Comparison of ENCODE assay signal across 8 cellular contexts in genomic region chr15:89090791-89091666, GRCh38. TPM values are rescaled to one million over a fixed set of nuclear protein-coding genes. Genes with fewer than 3 reads are reported as not detected.
DNase-seq lines count a peak whose midpoint lies in the region; ATAC-seq and TF ChIP-seq lines count a peak whose summit lies in the region.

No MANE protein-coding gene starts in this region.

- peaks cover 7% of the 10 kb centered on the region for H3F3A ChIP-seq in smooth muscle cell (ENCODE audit: low read depth)

- H3K4me1 ChIP-seq in hepatocyte (ENCODE audit: insufficient read depth) (peaks cover 29% of the 10 kb centered on the region), smooth muscle cell (ENCODE audit: low read depth) (peaks cover 12% of the 10 kb centered on the region)

- WGBS in hepatocyte (ENCODE audit: low lambda C conversion rate, missing lambda C conversion rate), result 65% methylated on average over 12 of the region's 12 CpGs
- WGBS in smooth muscle cell (ENCODE audit: low lambda C conversion rate), result 45% methylated on average over 12 of the region's 12 CpGs

- ATAC-seq in GM21786 (IDR thresholded peaks at IDR 0.05; ENCODE audit: unreplicated experiment), result peak; percentile 28
- ATAC-seq in HG02763 (IDR thresholded peaks at IDR 0.05; ENCODE audit: unreplicated experiment), result no peak

- H3K27ac ChIP-seq in RWPE1 (no peak overlapping the region; the same call in 1 of the 2 replicates), angular gyrus (ENCODE audit: low read depth, low read length) (peak overlapping the region; percentile 87), hepatocyte (peak overlapping the region; percentile 50), smooth muscle cell (ENCODE audit: low read depth) (peak overlapping the region; percentile 58)

- DNase-seq in Ammon's horn (ENCODE audit: low spot score), result peak; percentile 87
- peak; percentile 66 for DNase-seq in RWPE1 (ENCODE audit: low spot score)
- DNase-seq in hepatocyte (ENCODE audit: low spot score), result no peak
- DNase-seq in smooth muscle cell (lab: John Stamatoyannopoulos, UW; ENCODE audit: unreplicated experiment), result no peak
- DNase-seq in DMS79 (lab: John Stamatoyannopoulos, UW), result no peak

- H3K9me2 ChIP-seq in hepatocyte (replicated peaks; ENCODE audit: insufficient read depth), result no peaks in the 10 kb centered on the region

- no peak for TF ChIP-seq CTCF in RWPE1 (conservative IDR thresholded peaks at IDR 0.05; ENCODE audit: low read depth)
- TF ChIP-seq CTCF in hepatocyte (IDR thresholded peaks at IDR 0.05; ENCODE audit: poor library complexity), result no peak
- no peak for TF ChIP-seq CTCF in smooth muscle cell (IDR thresholded peaks at IDR 0.05; ENCODE audit: borderline replicate concordance, insufficient read depth, poor library complexity, severe bottlenecking)

- H3K27me3 ChIP-seq in hepatocyte, result no peaks in the 10 kb centered on the region
- no peaks in the 10 kb centered on the region for H3K27me3 ChIP-seq in smooth muscle cell (ENCODE audit: low read depth)

- H3K79me2 ChIP-seq in hepatocyte (peaks cover 65% of the 10 kb centered on the region), smooth muscle cell (ENCODE audit: low read depth) (peaks cover 40% of the 10 kb centered on the region)

- H3K4me2 ChIP-seq in hepatocyte (peak overlapping the region; percentile 82), smooth muscle cell (peak overlapping the region; percentile 76)

- CTCF ChIA-PET in RWPE1 (lab: Yijun Ruan, JAX), result interaction anchor here (0.5 to 2.2 kb wide), 5 partner anchors 33 to 87 kb away, joined by 3 to 7 read pairs (median 5); no protein-coding TSS in a partner anchor

- no peak overlapping the region for H3K4me3 ChIP-seq in hepatocyte
- H3K4me3 ChIP-seq in smooth muscle cell, result peak overlapping the region; percentile 26

- peak overlapping the region; percentile 23 for H3K9ac ChIP-seq in smooth muscle cell (ENCODE audit: low read depth)

- H2AFZ ChIP-seq in hepatocyte (no peak overlapping the region), smooth muscle cell (ENCODE audit: low read depth) (peak overlapping the region; percentile 24)

- H3K36me3 ChIP-seq in hepatocyte (replicated peaks; ENCODE audit: insufficient read depth, low read depth) (no peaks in the 10 kb centered on the region), smooth muscle cell (ENCODE audit: low read depth) (no peaks in the 10 kb centered on the region)

- H3K9me3 ChIP-seq in hepatocyte (ENCODE audit: low read depth) (no peaks in the 10 kb centered on the region), smooth muscle cell (replicated peaks; ENCODE audit: low read depth) (no peaks in the 10 kb centered on the region)

- no peaks in the 10 kb centered on the region for H4K20me1 ChIP-seq in hepatocyte (ENCODE audit: insufficient read depth, poor library complexity, severe bottlenecking)
- no peaks in the 10 kb centered on the region for H4K20me1 ChIP-seq in smooth muscle cell (ENCODE audit: low read depth)

- POLR2A ChIA-PET in RWPE1 (lab: Yijun Ruan, JAX; ENCODE audit: low non-redundant PET), result no interaction called here

RNA-seq across cellular contexts. Expression of gene ABHD2, which starts 2.8 kb away (rescaled TPM):
- 51.1 and 59.7 TPM in 2 replicates for total RNA-seq in hepatocyte
- polyA plus RNA-seq in hepatocyte, result 11.7 and 12.1 TPM in 2 replicates
- 19.0 and 23.9 TPM in 2 replicates for total RNA-seq in smooth muscle cell
- 9.4 and 12.8 TPM in 2 replicates for polyA plus RNA-seq in smooth muscle cell

Comparison
In these comparisons a context has a peak if more than half of its experiments do, and no peak if none do; other contexts are left out.
1. DNase-seq: peak in Ammon's horn (single experiment) and RWPE1 (single experiment); none in hepatocyte (single experiment), smooth muscle cell (single experiment) and DMS79 (single experiment).